In the genomic region with DNA sequence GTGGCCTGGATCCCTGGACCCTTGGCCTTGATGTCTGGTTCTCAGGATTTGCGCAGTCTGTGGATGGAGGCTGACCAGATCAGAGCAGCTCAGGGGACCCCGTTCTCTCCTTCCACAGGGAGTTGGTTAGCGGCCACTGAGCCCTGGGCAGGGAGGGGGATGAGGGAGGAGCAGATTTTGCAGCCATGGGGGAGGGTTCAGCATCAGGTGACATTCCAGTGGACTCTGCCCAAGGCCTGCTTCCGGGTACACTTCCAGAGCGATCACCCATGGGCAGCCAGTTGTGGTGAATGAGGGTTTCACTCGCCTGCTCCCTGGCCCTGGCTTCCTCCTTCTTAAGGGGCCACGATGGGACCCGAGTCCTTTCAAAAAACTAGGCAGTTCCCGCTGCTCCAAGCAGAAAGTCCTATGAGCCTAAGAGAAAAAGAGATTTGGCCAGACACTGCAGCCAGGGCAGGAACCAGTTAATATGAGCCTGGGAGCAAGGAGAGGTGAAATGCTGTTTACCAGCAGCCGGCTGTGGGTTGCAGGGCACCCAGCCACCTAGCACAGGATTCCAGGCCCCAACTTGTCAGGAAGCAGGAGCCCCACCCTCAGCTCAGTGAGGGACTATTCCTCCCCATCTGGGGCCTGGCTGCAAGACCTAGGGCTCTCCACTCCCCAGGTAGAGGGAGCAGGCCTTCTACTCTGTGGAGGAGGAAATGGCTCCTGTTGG, we compare ENCODE assay signal across 14 cellular contexts. TPM values are rescaled to one million over a fixed set of nuclear protein-coding genes. Genes with fewer than 3 reads are reported as not detected.
A peak's percentile ranks its signal among the peaks of the same experiment; 100 is the strongest.
DNase-seq lines count a peak whose midpoint lies in the region; ATAC-seq, FAIRE-seq and TF ChIP-seq lines count a peak whose summit lies in the region.
"Had no signal": no experiment of that assay in that cellular context is flagged by ENCODE, and none has a peak within 500 bp of the region (broad histone marks: within the 10 kb centered on the region; RNA-seq: fewer than 3 reads in every experiment).

No MANE protein-coding gene starts in this region.

- no peak for TF ChIP-seq EP300 in esophagus muscularis mucosa (IDR thresholded peaks at IDR 0.05)

- peak; percentile 88 for DNase-seq in NCI-H2171 treated with DMSO at 0.1 percent for 48 hours (lab: John Stamatoyannopoulos, UW)
- DNase-seq in glomerular visceral epithelial cell (ENCODE audit: extremely low spot score) = peak; percentile 73
- peak; percentile 77 for DNase-seq in mucosa of gallbladder (ENCODE audit: low spot score)
- DNase-seq in urothelium cell line (ENCODE audit: low spot score) = no peak
- no peak for DNase-seq in esophagus muscularis mucosa (ENCODE audit: extremely low spot score)
- no peak for DNase-seq in GM19240 (ENCODE audit: insufficient read length, low spot score)
- no peak for DNase-seq in activated naive CD8-positive, alpha-beta T cell treated with anti-CD3 and anti-CD28 coated beads, Interleukin-2, amount 50 U/mL, for 24 hours
- DNase-seq: activated CD4-positive, alpha-beta T cell treated with anti-CD3 and anti-CD28 coated beads, Interleukin-2, amount 10 ng/mL, durations not matched to agents 24 days and 14 days; NCI-H2081 treated with DMSO at 0.1 percent for 48 hours; SK-N-SH had no signal

- H3K27me3 ChIP-seq in esophagus muscularis mucosa = peaks cover 0 to 21% (median 7%) of the 10 kb centered on the region in 4 donors

- H3K4me3 Mint-ChIP-seq in activated naive CD8-positive, alpha-beta T cell treated with anti-CD3 and anti-CD28 coated beads, Interleukin-2, amount 50 U/mL, for 24 hours = no peak overlapping the region
- H3K4me3 Mint-ChIP-seq: activated CD4-positive, alpha-beta T cell treated with anti-CD3 and anti-CD28 coated beads, Interleukin-2, amount 10 ng/mL, durations not matched to agents 24 days and 14 days; activated naive CD8-positive, alpha-beta T cell; stimulated activated effector memory CD8-positive, alpha-beta T cell treated with anti-CD3 and anti-CD28 coated beads, Interleukin-12 subunit alpha, Interleukin-12 subunit beta, amount 100 ng/mL, for 72 hours had no signal

- H3K36me3 Mint-ChIP-seq in activated naive CD8-positive, alpha-beta T cell treated with anti-CD3 and anti-CD28 coated beads, Interleukin-2, amount 50 U/mL, for 24 hours (ENCODE audit: low read depth) = no peaks in the 10 kb centered on the region
- H3K36me3 Mint-ChIP-seq: activated naive CD8-positive, alpha-beta T cell; stimulated activated effector memory CD8-positive, alpha-beta T cell treated with anti-CD3 and anti-CD28 coated beads, Interleukin-12 subunit alpha, Interleukin-12 subunit beta, amount 100 ng/mL, for 72 hours had no signal

- peaks cover 19% of the 10 kb centered on the region for H3K4me1 Mint-ChIP-seq in activated naive CD8-positive, alpha-beta T cell treated with anti-CD3 and anti-CD28 coated beads, Interleukin-2, amount 50 U/mL, for 24 hours

- peaks cover 45% of the 10 kb centered on the region for H3K27me3 Mint-ChIP-seq in activated naive CD8-positive, alpha-beta T cell treated with anti-CD3 and anti-CD28 coated beads, Interleukin-2, amount 50 U/mL, for 24 hours

- FAIRE-seq in urothelium cell line (lab: Jason Lieb, UNC) = no peak
- FAIRE-seq: G401.6, islet of Langerhans had no signal

- ATAC-seq in activated naive CD8-positive, alpha-beta T cell treated with anti-CD3 and anti-CD28 coated beads, Interleukin-2, amount 50 U/mL, for 24 hours = no peak
- ATAC-seq: stimulated activated effector memory CD8-positive, alpha-beta T cell treated with anti-CD3 and anti-CD28 coated beads, Interleukin-12 subunit alpha, Interleukin-12 subunit beta, amount 100 ng/mL, for 72 hours had no signal

- H3K4me1 ChIP-seq in esophagus muscularis mucosa = peaks cover 23 to 31% (median 27%) of the 10 kb centered on the region in 4 donors

- intact Hi-C loops in esophagus muscularis mucosa (cut with DNase I) = loop anchor here (5.0 kb wide), 1 partner anchor 45 kb away; no protein-coding TSS in a partner anchor

- no peak overlapping the region for H3K27ac Mint-ChIP-seq in activated naive CD8-positive, alpha-beta T cell treated with anti-CD3 and anti-CD28 coated beads, Interleukin-2, amount 50 U/mL, for 24 hours
- H3K27ac Mint-ChIP-seq: activated CD4-positive, alpha-beta T cell treated with anti-CD3 and anti-CD28 coated beads, Interleukin-2, amount 10 ng/mL, durations not matched to agents 24 days and 14 days; activated naive CD8-positive, alpha-beta T cell; stimulated activated effector memory CD8-positive, alpha-beta T cell treated with anti-CD3 and anti-CD28 coated beads, Interleukin-12 subunit alpha, Interleukin-12 subunit beta, amount 100 ng/mL, for 72 hours had no signal

- H3K9me3 ChIP-seq in esophagus muscularis mucosa = no peaks in the 10 kb centered on the region

- no peak for TF ChIP-seq CTCF in esophagus muscularis mucosa (IDR thresholded peaks at IDR 0.05)

- no peak overlapping the region for H3K27ac ChIP-seq in esophagus muscularis mucosa (replicated peaks in 1 of 4)

- no peak overlapping the region for H3K4me3 ChIP-seq in esophagus muscularis mucosa

- no peaks in the 10 kb centered on the region for H3K9me3 Mint-ChIP-seq in activated naive CD8-positive, alpha-beta T cell treated with anti-CD3 and anti-CD28 coated beads, Interleukin-2, amount 50 U/mL, for 24 hours
- H3K9me3 Mint-ChIP-seq: activated CD4-positive, alpha-beta T cell treated with anti-CD3 and anti-CD28 coated beads, Interleukin-2, amount 10 ng/mL, durations not matched to agents 24 days and 14 days; stimulated activated effector memory CD8-positive, alpha-beta T cell treated with anti-CD3 and anti-CD28 coated beads, Interleukin-12 subunit alpha, Interleukin-12 subunit beta, amount 100 ng/mL, for 72 hours had no signal

- no peak for TF ChIP-seq POLR2A in esophagus muscularis mucosa (IDR thresholded peaks at IDR 0.05; ENCODE audit: low read depth)

- WGBS in esophagus muscularis mucosa = 63% methylated on average over 7 of the region's 10 CpGs

- H3K36me3 ChIP-seq in esophagus muscularis mucosa = no peaks in the 10 kb centered on the region

RNA-seq across cellular contexts. Expression of a gene that starts 4.7 kb away (rescaled TPM):
- total RNA-seq in mucosa of gallbladder = 148 TPM
- total RNA-seq in esophagus muscularis mucosa = 10 to 100 TPM; 12.6 to 23.6 (median 14.5) TPM

RNA-seq across cellular contexts. Expression of a gene that starts 39.2 kb away (rescaled TPM):
- total RNA-seq in mucosa of gallbladder (15.2 TPM), esophagus muscularis mucosa (1 to 10 TPM; 1.2 to 4.1 (median 2.4) TPM)

RNA-seq across cellular contexts. Expression of a gene that starts 59.9 kb away (rescaled TPM):
- total RNA-seq in mucosa of gallbladder = 0.20 TPM
- total RNA-seq in esophagus muscularis mucosa = under 1 TPM in 3 of 4 donors, not detected in 1; 0.39 to 0.83 (median 0.40) TPM
- total RNA-seq: activated CD4-positive, alpha-beta T cell treated with anti-CD3 and anti-CD28 coated beads, Interleukin-2, amount 10 ng/mL, durations not matched to agents 24 days and 14 days had no signal

Comparison
In these comparisons a context has a peak if more than half of its experiments do, and no peak if none do; other contexts are left out.
1. DNase-seq: peak in NCI-H2171 treated with DMSO at 0.1 percent for 48 hours (single experiment), glomerular visceral epithelial cell (single experiment) and mucosa of gallbladder (single experiment); none in urothelium cell line (single experiment), esophagus muscularis mucosa (single experiment), GM19240 (single experiment) and activated naive CD8-positive, alpha-beta T cell treated with anti-CD3 and anti-CD28 coated beads, Interleukin-2, amount 50 U/mL, for 24 hours (single experiment).